ENCODE assay signal across 25 cellular contexts in the genomic region with DNA sequence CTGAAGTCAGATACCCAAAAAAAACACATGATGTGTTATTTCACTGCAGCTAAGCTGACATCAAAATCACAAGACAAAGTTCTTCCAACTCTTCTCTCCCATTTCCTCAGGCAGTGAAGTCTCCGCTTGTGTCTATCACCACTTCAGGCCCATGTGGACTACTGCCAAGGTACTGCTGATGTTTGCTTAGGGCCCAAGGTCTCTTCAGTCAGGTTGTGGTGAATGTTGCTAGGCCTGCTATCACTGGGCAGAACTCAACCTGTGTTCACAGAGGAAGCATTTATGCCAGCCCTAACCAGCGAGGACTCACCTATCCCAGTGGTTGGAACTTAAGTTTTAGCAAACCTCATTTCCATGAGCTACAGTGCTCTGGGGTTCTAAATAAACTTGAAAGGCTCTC.
"Had no signal": no experiment of that assay in that cellular context is flagged by ENCODE, and none has a peak within 500 bp of the region (broad histone marks: within the 10 kb centered on the region; RNA-seq: fewer than 3 reads in every experiment).

No MANE protein-coding gene starts in this region.

- H3K36me3 ChIP-seq: colonic mucosa, esophagus muscularis mucosa, esophagus squamous epithelium, gastrocnemius medialis, gastroesophageal sphincter, heart left ventricle had no signal

- H3K27ac ChIP-seq: colonic mucosa, coronary artery, dorsolateral prefrontal cortex, epithelial cell of prostate, esophagus muscularis mucosa, esophagus squamous epithelium, foreskin keratinocyte, gastrocnemius medialis, gastroesophageal sphincter, heart left ventricle had no signal

- DNase-seq: colonic mucosa; cortex of kidney; dermis blood vessel endothelial cell; dorsolateral prefrontal cortex; effector CD4-positive, alpha-beta T cell; effector CD8-positive, alpha-beta T cell; effector memory CD4-positive, alpha-beta T cell; effector memory CD8-positive, alpha-beta T cell; esophagus squamous epithelium; foreskin fibroblast; foreskin keratinocyte; foreskin melanocyte; gastrocnemius medialis; glutamatergic neuron; head of caudate nucleus; heart left ventricle had no signal

- H3K4me3 ChIP-seq: colonic mucosa, coronary artery, dorsolateral prefrontal cortex, esophagus muscularis mucosa, esophagus squamous epithelium, gastrocnemius medialis, gastroesophageal sphincter, heart left ventricle had no signal

- H3K9me3 ChIP-seq: colonic mucosa, esophagus squamous epithelium, gastrocnemius medialis, gastroesophageal sphincter had no signal

- FAIRE-seq: colon, endometrium, endothelial cell of umbilical vein, frontal cortex had no signal

- H3K27me3 ChIP-seq: colonic mucosa, dorsolateral prefrontal cortex, esophagus muscularis mucosa, esophagus squamous epithelium, foreskin keratinocyte, gastrocnemius medialis, gastroesophageal sphincter, heart left ventricle had no signal

- H3K4me1 ChIP-seq: colonic mucosa, esophagus muscularis mucosa, esophagus squamous epithelium, foreskin keratinocyte, gastrocnemius medialis, gastroesophageal sphincter, heart left ventricle had no signal

- ATAC-seq: effector memory CD8-positive, alpha-beta T cell; esophagus mucosa; foreskin keratinocyte; gastrocnemius medialis; gastroesophageal sphincter; heart left ventricle had no signal
